In genomic region chr7:112996472-112996871, GRCh38 we compare ENCODE assay signal across 25 cellular contexts.
"Had no signal": no experiment of that assay in that cellular context is flagged by ENCODE, and none has a peak within 500 bp of the region (broad histone marks: within the 10 kb centered on the region; RNA-seq: fewer than 3 reads in every experiment).

No MANE protein-coding gene starts in this region.

- H3K9me3 ChIP-seq: adrenal gland, ascending aorta, left lung, neutrophil, ovary, prostate gland, spleen, suprapubic skin, tibial artery, upper lobe of right lung had no signal

- H3K4me3 ChIP-seq: adrenal gland, ascending aorta, left lung, ovary, prostate gland, spleen, suprapubic skin, tibial artery, upper lobe of right lung had no signal

- H3K27ac ChIP-seq: adrenal gland, left lung, neutrophil, ovary, prostate gland, spleen, suprapubic skin, upper lobe of right lung had no signal

- ATAC-seq: activated CD4-positive, alpha-beta T cell treated with anti-CD3 and anti-CD28 coated beads for 36 hours; activated CD8-positive, alpha-beta memory T cell treated with anti-CD3 and anti-CD28 coated beads, Interleukin-2, amount 10 ng/mL, durations not matched to agents 7 days and 5 days; activated CD8-positive, alpha-beta T cell treated with anti-CD3 and anti-CD28 coated beads, Interleukin-2, amount 10 ng/mL, durations not matched to agents 7 days and 5 days; left lung; sciatic nerve; upper lobe of right lung had no signal

- H3K4me1 ChIP-seq: adrenal gland, ascending aorta, left lung, prostate gland, spleen, suprapubic skin, upper lobe of right lung had no signal

- H3K36me3 ChIP-seq: adrenal gland, ascending aorta, left lung, neutrophil, ovary, prostate gland, spleen, suprapubic skin, tibial artery, upper lobe of right lung had no signal

- DNase-seq: activated CD4-positive, alpha-beta T cell treated with anti-CD3 and anti-CD28 coated beads for 36 hours; activated CD4-positive, CD25-positive, alpha-beta regulatory T cell; activated CD8-positive, alpha-beta memory T cell treated with anti-CD3 and anti-CD28 coated beads, Interleukin-2, amount 10 ng/mL, durations not matched to agents 7 days and 5 days; activated CD8-positive, alpha-beta T cell treated with anti-CD3 and anti-CD28 coated beads, Interleukin-2, amount 10 ng/mL, durations not matched to agents 7 days and 5 days; activated naive CD4-positive, alpha-beta T cell; activated T-cell treated with anti-CD3 and anti-CD28 coated beads, Interleukin-2, amount 50 U/mL, for 48 hours; adrenal gland; central memory CD4-positive, alpha-beta T cell; foreskin fibroblast; head of caudate nucleus; kidney glomerular epithelial cell; left lung; naive B cell; nephron progenitor cell; ovary; retina; spleen; stimulated activated naive CD4-positive, alpha-beta T cell; tibial artery; upper lobe of right lung had no signal

- H3K27me3 ChIP-seq: adrenal gland, ascending aorta, left lung, neutrophil, ovary, spleen, suprapubic skin, tibial artery, upper lobe of right lung had no signal
